Comparison of ENCODE assay signal across 20 cellular contexts in genomic region chr2:144181006-144181405, GRCh38.
"Had no signal": no experiment of that assay in that cellular context is flagged by ENCODE, and none has a peak within 500 bp of the region (broad histone marks: within the 10 kb centered on the region; RNA-seq: fewer than 3 reads in every experiment).

No MANE protein-coding gene starts in this region.

- H3K27me3 Mint-ChIP-seq: activated CD4-positive, alpha-beta memory T cell treated with anti-CD3 and anti-CD28 coated beads for 36 hours; activated CD8-positive, alpha-beta memory T cell treated with anti-CD3 and anti-CD28 coated beads, Interleukin-2, amount 10 ng/mL, durations not matched to agents 7 days and 5 days; activated naive CD4-positive, alpha-beta T cell treated with anti-CD3 and anti-CD28 coated beads, Interleukin-2, amount 50 U/mL, for 24 hours; brain had no signal

- H3K4me3 ChIP-seq: coronary artery, esophagus muscularis mucosa, gastroesophageal sphincter, ovary, sigmoid colon, thoracic aorta, upper lobe of right lung had no signal

- H3K27ac ChIP-seq: coronary artery, esophagus muscularis mucosa, gastroesophageal sphincter, ovary, sigmoid colon, thoracic aorta, upper lobe of right lung, VCaP had no signal

- FAIRE-seq: islet of Langerhans had no signal

- H3K9me3 Mint-ChIP-seq: activated CD4-positive, alpha-beta memory T cell treated with anti-CD3 and anti-CD28 coated beads for 36 hours; activated naive CD4-positive, alpha-beta T cell treated with anti-CD3 and anti-CD28 coated beads, Interleukin-2, amount 50 U/mL, for 24 hours had no signal

- ATAC-seq: activated CD8-positive, alpha-beta memory T cell treated with anti-CD3 and anti-CD28 coated beads, Interleukin-2, amount 10 ng/mL, durations not matched to agents 7 days and 5 days; gastroesophageal sphincter; left lobe of liver; upper lobe of right lung had no signal

- H3K4me3 Mint-ChIP-seq: activated CD4-positive, alpha-beta memory T cell treated with anti-CD3 and anti-CD28 coated beads for 36 hours; activated CD8-positive, alpha-beta memory T cell treated with anti-CD3 and anti-CD28 coated beads, Interleukin-2, amount 10 ng/mL, durations not matched to agents 7 days and 5 days; activated naive CD4-positive, alpha-beta T cell treated with anti-CD3 and anti-CD28 coated beads, Interleukin-2, amount 50 U/mL, for 24 hours; brain had no signal

- H3K9me3 ChIP-seq: esophagus muscularis mucosa, gastroesophageal sphincter, ovary, sigmoid colon, thoracic aorta, upper lobe of right lung had no signal

- DNase-seq: activated CD4-positive, alpha-beta memory T cell treated with anti-CD3 and anti-CD28 coated beads for 36 hours; activated CD4-positive, alpha-beta T cell treated with anti-CD3 and anti-CD28 coated beads for 1 hour; activated CD8-positive, alpha-beta memory T cell treated with anti-CD3 and anti-CD28 coated beads, Interleukin-2, amount 10 ng/mL, durations not matched to agents 7 days and 5 days; activated effector memory CD4-positive, alpha-beta T cell treated with Interleukin-2 at 50 U/mL for 16 hours; activated T-cell treated with anti-CD3 and anti-CD28 coated beads, Interleukin-2, amount 50 U/mL, for 1 hour; central memory CD4-positive, alpha-beta T cell; ovary; sigmoid colon; stimulated activated CD4-positive, alpha-beta T cell treated with anti-CD3 and anti-CD28 coated beads, Interleukin-2, amount 100 ng/mL, for 24 hours; T-helper 1 cell; upper lobe of right lung had no signal

- H3K36me3 ChIP-seq: esophagus muscularis mucosa, gastroesophageal sphincter, ovary, sigmoid colon, thoracic aorta, upper lobe of right lung had no signal

- H3K4me1 ChIP-seq: esophagus muscularis mucosa, gastroesophageal sphincter, sigmoid colon, upper lobe of right lung had no signal

- H3K27me3 ChIP-seq: esophagus muscularis mucosa, gastroesophageal sphincter, ovary, sigmoid colon, upper lobe of right lung had no signal

- H3K4me1 Mint-ChIP-seq: brain had no signal
